In the genomic region with DNA sequence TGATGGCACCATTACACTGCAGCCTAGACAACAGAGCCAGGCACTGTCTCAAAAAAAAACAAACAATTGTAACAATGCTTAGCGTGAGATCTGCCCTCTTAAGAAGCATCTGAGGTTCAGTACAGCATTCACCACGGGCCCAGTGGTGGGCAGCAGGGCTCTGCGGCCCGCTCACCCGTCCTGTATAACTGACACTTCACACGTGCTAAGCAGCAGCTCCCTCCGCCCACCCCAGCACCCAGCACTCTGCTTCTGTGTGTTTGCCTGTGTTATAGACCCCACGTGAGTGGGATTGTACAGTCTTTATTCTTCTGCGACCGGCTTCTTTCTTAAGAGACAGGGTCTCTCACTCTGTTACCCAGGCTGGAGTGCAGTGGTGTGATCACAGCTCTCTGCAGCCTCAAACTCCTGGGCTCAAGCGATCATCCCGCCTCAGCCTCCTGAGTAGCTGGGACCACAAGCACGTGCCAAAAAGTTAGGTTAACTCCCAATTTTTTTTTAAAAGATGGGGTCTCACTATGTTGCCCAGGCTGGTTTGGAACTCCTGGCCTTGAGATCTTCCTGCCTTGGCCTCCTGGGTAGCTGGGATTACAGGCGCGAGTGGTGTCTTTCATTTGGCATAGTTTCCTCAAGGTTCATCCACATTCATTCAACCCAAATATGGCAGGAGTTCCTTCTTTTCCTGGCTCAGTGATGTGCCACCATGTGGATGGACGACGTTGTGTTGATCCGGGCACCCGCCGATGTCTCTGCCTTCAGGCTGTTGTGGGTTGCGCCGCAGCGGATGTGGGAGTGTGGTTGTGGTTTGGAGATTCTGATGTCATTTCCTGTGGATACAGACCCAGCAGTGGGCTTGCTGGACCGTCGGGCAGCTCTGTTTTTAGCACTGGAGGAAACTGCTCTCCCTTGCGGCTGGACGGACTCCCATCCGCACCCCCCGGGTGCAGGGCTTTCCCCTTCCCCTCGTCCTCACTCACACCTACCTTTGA, we compare ENCODE assay signal across 8 cellular contexts.
DNase-seq lines count a peak whose midpoint lies in the region; ATAC-seq, FAIRE-seq and TF ChIP-seq lines count a peak whose summit lies in the region.

No MANE protein-coding gene starts in this region.

- H3K27me3 ChIP-seq in tibial artery, result no peaks in the 10 kb centered on the region

- peak; percentile 60 for ATAC-seq in GM18867 (IDR thresholded peaks at IDR 0.05; ENCODE audit: unreplicated experiment)
- ATAC-seq in effector memory CD8-positive, alpha-beta T cell (replicated peaks), result peak; percentile 92
- ATAC-seq in HG03439 (IDR thresholded peaks at IDR 0.05; ENCODE audit: unreplicated experiment), result no peak
- ATAC-seq in GM21717 (IDR thresholded peaks at IDR 0.05; ENCODE audit: unreplicated experiment), result no peak

- peak; percentile 75 for FAIRE-seq in HTR-8/SVneo (lab: Jason Lieb, UNC)

- POLR2A ChIA-PET in activated CD4-positive, alpha-beta memory T cell treated with anti-CD3 and anti-CD28 coated beads for 36 hours (lab: Charles Lee), result no interaction called here

- peaks cover 2% of the 10 kb centered on the region for H3K9me3 Mint-ChIP-seq in activated CD4-positive, alpha-beta memory T cell treated with anti-CD3 and anti-CD28 coated beads for 36 hours
- no peaks in the 10 kb centered on the region for H3K9me3 Mint-ChIP-seq in effector memory CD8-positive, alpha-beta T cell

- H3K4me1 ChIP-seq in tibial artery, result no peaks in the 10 kb centered on the region

- no peak overlapping the region for H3K4me3 ChIP-seq in tibial artery

- peak overlapping the region; percentile 58 for H3K4me3 Mint-ChIP-seq in activated CD4-positive, alpha-beta memory T cell treated with anti-CD3 and anti-CD28 coated beads for 36 hours
- H3K4me3 Mint-ChIP-seq in effector memory CD8-positive, alpha-beta T cell, result peak overlapping the region; percentile 76 to 78

- TF ChIP-seq CTCF in tibial artery (IDR thresholded peaks at IDR 0.05), result no peak

- H3K9me3 ChIP-seq in tibial artery, result no peaks in the 10 kb centered on the region

- DNase-seq in HTR-8/SVneo (ENCODE audit: insufficient read length, low spot score), result peak; percentile 68
- peak; percentile 93 for DNase-seq in activated CD4-positive, alpha-beta memory T cell treated with anti-CD3 and anti-CD28 coated beads for 36 hours
- DNase-seq in effector memory CD8-positive, alpha-beta T cell, result peak; percentile 74 to 84 (median 77)
- peak; percentile 71 to 77 (median 72) for DNase-seq in stimulated activated CD4-positive, alpha-beta T cell treated with anti-CD3 and anti-CD28 coated beads, Interleukin-12 subunit alpha, Interleukin-12 subunit beta, amount 100 ng/mL, for 48 hours (ENCODE audit: low read depth in 2 of 3, low spot score in 1 of 3)
- DNase-seq in tibial artery, result no peak

- peaks cover 19% of the 10 kb centered on the region for H3K4me1 Mint-ChIP-seq in activated CD4-positive, alpha-beta memory T cell treated with anti-CD3 and anti-CD28 coated beads for 36 hours (ENCODE audit: low read depth)
- peaks cover 21 to 31% of the 10 kb centered on the region in 2 donors for H3K4me1 Mint-ChIP-seq in effector memory CD8-positive, alpha-beta T cell (ENCODE audit: low read depth in 2 of 2)

- H3K36me3 Mint-ChIP-seq in activated CD4-positive, alpha-beta memory T cell treated with anti-CD3 and anti-CD28 coated beads for 36 hours, result peaks cover 33% of the 10 kb centered on the region
- peaks cover 27% of the 10 kb centered on the region for H3K36me3 Mint-ChIP-seq in effector memory CD8-positive, alpha-beta T cell (ENCODE audit: insufficient read depth)

- peaks cover 36 to 100% (median 91%) of the 10 kb centered on the region in 3 donors for H3K36me3 ChIP-seq in tibial artery

- H3K27ac Mint-ChIP-seq in activated CD4-positive, alpha-beta memory T cell treated with anti-CD3 and anti-CD28 coated beads for 36 hours, result peak overlapping the region; percentile 80
- peak overlapping the region; percentile 91 to 96 for H3K27ac Mint-ChIP-seq in effector memory CD8-positive, alpha-beta T cell

- intact Hi-C loops in activated CD4-positive, alpha-beta memory T cell treated with anti-CD3 and anti-CD28 coated beads for 36 hours (cut with micrococcal nuclease), result no loop called here
- intact Hi-C loops in tibial artery (cut with DNase I; ENCODE audit: low total_unique reads), result no loop called here

- no peak overlapping the region for H3K27ac ChIP-seq in tibial artery

- H3K27me3 Mint-ChIP-seq in activated CD4-positive, alpha-beta memory T cell treated with anti-CD3 and anti-CD28 coated beads for 36 hours, result peaks cover 2% of the 10 kb centered on the region
- no peaks in the 10 kb centered on the region for H3K27me3 Mint-ChIP-seq in effector memory CD8-positive, alpha-beta T cell

- CTCF ChIA-PET in activated CD4-positive, alpha-beta memory T cell treated with anti-CD3 and anti-CD28 coated beads for 36 hours (lab: Charles Lee), result interaction anchor here (0.6 to 1.8 kb wide), 3 partner anchors 93 to 272 kb away, joined by 3 to 5 read pairs (median 3); a partner anchor contains a TSS

Comparison
In these comparisons a context has a peak if more than half of its experiments do, and no peak if none do; other contexts are left out.
1. ATAC-seq: peak in GM18867 (single experiment) and effector memory CD8-positive, alpha-beta T cell (single experiment); none in HG03439 (single experiment) and GM21717 (single experiment).
2. DNase-seq: peak in HTR-8/SVneo (single experiment), activated CD4-positive, alpha-beta memory T cell treated with anti-CD3 and anti-CD28 coated beads for 36 hours (single experiment), effector memory CD8-positive, alpha-beta T cell (3 of 3) and stimulated activated CD4-positive, alpha-beta T cell treated with anti-CD3 and anti-CD28 coated beads, Interleukin-12 subunit alpha, Interleukin-12 subunit beta, amount 100 ng/mL, for 48 hours (3 of 3); none in tibial artery (0 of 2).